Comparison of ENCODE assay signal across 20 cellular contexts in genomic region chr4:53599632-53600031, GRCh38. TPM values are rescaled to one million over a fixed set of nuclear protein-coding genes. Genes with fewer than 3 reads are reported as not detected.
DNase-seq lines count a peak whose midpoint lies in the region; ATAC-seq and TF ChIP-seq lines count a peak whose summit lies in the region.
"Had no signal": no experiment of that assay in that cellular context is flagged by ENCODE, and none has a peak within 500 bp of the region (broad histone marks: within the 10 kb centered on the region; RNA-seq: fewer than 3 reads in every experiment).

No MANE protein-coding gene starts in this region.

- no peaks in the 10 kb centered on the region for H3K36me3 ChIP-seq in MM.1S (replicated peaks; ENCODE audit: insufficient read depth, low read length)

- no peaks in the 10 kb centered on the region for H3K4me1 Mint-ChIP-seq in CD4-positive, alpha-beta T cell (ENCODE audit: low read depth)
- H3K4me1 Mint-ChIP-seq: stimulated activated naive CD8-positive, alpha-beta T cell treated with anti-CD3 and anti-CD28 coated beads, Interleukin-15, amount 100 ng/mL, for 72 hours had no signal

- no peaks in the 10 kb centered on the region for H3K9me2 ChIP-seq in MM.1S (replicated peaks; ENCODE audit: insufficient read depth, low read length)

- CTCF ChIA-PET in CD4-positive, alpha-beta T cell (lab: Charles Lee) = no interaction called here

- peaks cover 9% of the 10 kb centered on the region for H3F3A ChIP-seq in MM.1S (ENCODE audit: insufficient read depth, low read length)

- intact Hi-C loops in CD4-positive, alpha-beta T cell (cut with DNase I, micrococcal nuclease) = no loop called here

- DNase-seq in MM.1S (peak; percentile 74), AG20443 (ENCODE audit: low spot score) (no peak), DMS 273 (lab: John Stamatoyannopoulos, UW; ENCODE audit: unreplicated experiment) (no peak)
- no peak for DNase-seq in CD4-positive, alpha-beta T cell
- DNase-seq: activated CD4-positive, CD25-positive, alpha-beta regulatory T cell treated with anti-CD3 and anti-CD28 coated beads, Interleukin-2, amount 50 U/mL, for 72 hours; KG1; mammary epithelial cell; NCI-H1436; NCI-H2227 treated with DMSO at 0.1 percent for 48 hours; NK-92 treated with Interleukin-12 subunit alpha and Interleukin-12 subunit beta, amount 100 ng/mL, for 24 hours; psoas muscle; Right ventricle myocardium superior; stimulated activated naive CD8-positive, alpha-beta T cell treated with anti-CD3 and anti-CD28 coated beads, Interleukin-15, amount 100 ng/mL, for 72 hours had no signal

- TF ChIP-seq CTCF in MM.1S (IDR thresholded peaks at IDR 0.05; ENCODE audit: low read length) = no peak
- no peak for TF ChIP-seq CTCF in CD4-positive, alpha-beta T cell (IDR thresholded peaks at IDR 0.05)

- H3K27me3 ChIP-seq in MM.1S (replicated peaks; ENCODE audit: insufficient read depth, low read length) = no peaks in the 10 kb centered on the region
- no peaks in the 10 kb centered on the region for H3K27me3 ChIP-seq in CD4-positive, alpha-beta T cell (ENCODE audit: control insufficient read depth, insufficient read depth, low read length)

- peak overlapping the region; percentile 13; the same call in 1 of the 2 replicates for H3K9ac ChIP-seq in MM.1S (ENCODE audit: low read length)

- POLR2A ChIA-PET in CD4-positive, alpha-beta T cell (lab: Charles Lee) = no interaction called here

- H3K27ac Mint-ChIP-seq in CD4-positive, alpha-beta T cell = no peak overlapping the region
- H3K27ac Mint-ChIP-seq: dendritic cell treated with granulocyte-macrophage colony-stimulating factor and Interleukin-4, amounts not matched to agents 40 ng/mL and 50 ng/mL, for 4 days; natural killer cell treated with Interleukin-12 subunit alpha and Interleukin-12 subunit beta and Interleukin-15 and Interleukin-18, amount 100 ng/mL, for 72 hours had no signal

- ATAC-seq in GM18502 (IDR thresholded peaks at IDR 0.05; ENCODE audit: poor library complexity, unreplicated experiment) = peak; percentile 57
- ATAC-seq in GM21367 (IDR thresholded peaks at IDR 0.05; ENCODE audit: unreplicated experiment) = peak; percentile 67
- ATAC-seq in HG02885 (IDR thresholded peaks at IDR 0.05; ENCODE audit: poor library complexity, unreplicated experiment) = peak; percentile 65
- ATAC-seq in GM21423 (IDR thresholded peaks at IDR 0.05; ENCODE audit: unreplicated experiment) = no peak
- ATAC-seq in CD4-positive, alpha-beta T cell (ENCODE audit: poor library complexity) = no peak
- ATAC-seq: natural killer cell treated with Interleukin-12 subunit alpha and Interleukin-12 subunit beta and Interleukin-15 and Interleukin-18, amount 100 ng/mL, for 72 hours; psoas muscle; stimulated activated naive CD8-positive, alpha-beta T cell treated with anti-CD3 and anti-CD28 coated beads, Interleukin-15, amount 100 ng/mL, for 72 hours had no signal

- no peaks in the 10 kb centered on the region for H3K9me3 Mint-ChIP-seq in CD4-positive, alpha-beta T cell
- H3K9me3 Mint-ChIP-seq: dendritic cell treated with granulocyte-macrophage colony-stimulating factor and Interleukin-4, amounts not matched to agents 40 ng/mL and 50 ng/mL, for 4 days; natural killer cell treated with Interleukin-12 subunit alpha and Interleukin-12 subunit beta and Interleukin-15 and Interleukin-18, amount 100 ng/mL, for 72 hours; stimulated activated naive CD8-positive, alpha-beta T cell treated with anti-CD3 and anti-CD28 coated beads, Interleukin-15, amount 100 ng/mL, for 72 hours had no signal

- H3K27me3 Mint-ChIP-seq in CD4-positive, alpha-beta T cell = peaks cover 41% of the 10 kb centered on the region

- H2AFZ ChIP-seq in MM.1S (ENCODE audit: low read length) = peak overlapping the region; percentile 66

- no peaks in the 10 kb centered on the region for H3K79me2 ChIP-seq in MM.1S (ENCODE audit: low read length)

- H3K4me1 ChIP-seq in MM.1S (ENCODE audit: low read length) = peaks cover 20% of the 10 kb centered on the region
- H3K4me1 ChIP-seq: psoas muscle had no signal

- H3K4me3 ChIP-seq in MM.1S (ENCODE audit: low read length) = peak overlapping the region; percentile 1; the same call in 1 of the 2 replicates
- H3K4me3 ChIP-seq: psoas muscle had no signal

- no peaks in the 10 kb centered on the region for H3K9me3 ChIP-seq in MM.1S (replicated peaks; ENCODE audit: insufficient read depth, low read length)
- H3K9me3 ChIP-seq in CD4-positive, alpha-beta T cell (ENCODE audit: control insufficient read depth, low read length) = no peaks in the 10 kb centered on the region
- H3K9me3 ChIP-seq: psoas muscle had no signal

- H4K20me1 ChIP-seq in MM.1S (ENCODE audit: insufficient read depth, low read length) = no peaks in the 10 kb centered on the region

- H3K4me2 ChIP-seq in MM.1S (ENCODE audit: low read depth, low read length) = peak overlapping the region; percentile 51

- no peak overlapping the region for H3K4me3 Mint-ChIP-seq in CD4-positive, alpha-beta T cell
- H3K4me3 Mint-ChIP-seq: dendritic cell treated with granulocyte-macrophage colony-stimulating factor and Interleukin-4, amounts not matched to agents 40 ng/mL and 50 ng/mL, for 4 days; natural killer cell treated with Interleukin-12 subunit alpha and Interleukin-12 subunit beta and Interleukin-15 and Interleukin-18, amount 100 ng/mL, for 72 hours; stimulated activated naive CD8-positive, alpha-beta T cell treated with anti-CD3 and anti-CD28 coated beads, Interleukin-15, amount 100 ng/mL, for 72 hours had no signal

- H3K27ac ChIP-seq in MM.1S (ENCODE audit: low read length) = peak overlapping the region; percentile 77; the same call in 1 of the 2 replicates
- H3K27ac ChIP-seq in CD4-positive, alpha-beta T cell (ENCODE audit: low read depth, low read length) = no peak overlapping the region
- H3K27ac ChIP-seq: psoas muscle had no signal

- no peaks in the 10 kb centered on the region for H3K36me3 Mint-ChIP-seq in CD4-positive, alpha-beta T cell (ENCODE audit: low read depth)
- H3K36me3 Mint-ChIP-seq: natural killer cell treated with Interleukin-12 subunit alpha and Interleukin-12 subunit beta and Interleukin-15 and Interleukin-18, amount 100 ng/mL, for 72 hours had no signal

RNA-seq across cellular contexts. Expression of gene LNX1, which starts 8.3 kb away (rescaled TPM):
- total RNA-seq in CD4-positive, alpha-beta T cell = not detected
- total RNA-seq: natural killer cell treated with Interleukin-12 subunit alpha and Interleukin-12 subunit beta and Interleukin-15 and Interleukin-18, amount 100 ng/mL, for 72 hours; T-helper 2 cell treated with Interferon-gamma antibody and Interleukin-4, amounts not matched to agents 100 ng/mL and 5 ng/mL, for 36 hours had no signal

Comparison
In these comparisons a context has a peak if more than half of its experiments do, and no peak if none do; other contexts are left out.
1. ATAC-seq: peak in GM18502 (single experiment), GM21367 (single experiment) and HG02885 (single experiment); none in GM21423 (single experiment) and CD4-positive, alpha-beta T cell (single experiment).